ENCODE assay signal across 8 cellular contexts in the genomic region with DNA sequence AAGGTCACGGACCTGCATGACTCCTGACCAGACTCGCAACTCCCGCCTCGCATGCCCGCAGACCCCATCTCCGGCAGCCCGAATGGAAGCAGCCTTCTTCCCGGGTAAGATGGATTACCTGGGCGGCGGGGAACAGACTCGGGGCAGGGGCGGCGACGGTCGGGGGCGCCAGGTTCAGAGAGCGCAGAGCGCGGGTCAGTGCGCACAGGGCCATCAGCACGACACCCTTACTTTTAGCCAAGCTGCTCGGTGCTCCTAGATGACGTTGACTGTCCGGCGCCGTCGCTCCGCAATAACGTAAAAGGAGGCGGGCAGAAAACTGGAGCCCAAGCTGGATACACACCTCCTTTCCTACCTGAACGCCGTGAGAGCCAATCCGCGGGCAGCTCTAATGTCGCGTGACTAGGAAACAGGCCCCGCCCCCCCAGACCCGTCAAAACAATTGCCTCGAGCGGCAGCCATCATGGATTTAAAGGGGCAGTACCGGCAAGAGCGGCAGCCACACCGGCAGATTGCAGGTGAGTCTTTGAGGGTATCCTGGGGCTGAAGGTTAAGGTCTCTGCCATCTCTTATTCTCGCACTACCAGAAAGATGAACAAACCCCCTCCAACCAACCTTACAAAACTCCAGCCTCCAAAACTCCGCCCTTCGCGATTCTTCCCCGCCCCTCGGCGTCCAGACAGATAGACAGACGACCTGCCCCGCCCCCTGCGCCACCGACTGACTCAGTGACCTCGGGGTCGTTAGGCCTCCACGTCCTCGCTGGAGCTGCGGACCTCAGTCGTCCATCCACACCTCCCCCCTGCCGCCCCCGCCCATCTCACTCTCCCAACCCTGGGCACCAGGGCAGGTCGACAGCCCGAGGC.
A peak's percentile ranks its signal among the peaks of the same experiment; 100 is the strongest.
DNase-seq lines count a peak whose midpoint lies in the region; ATAC-seq and FAIRE-seq lines count a peak whose summit lies in the region.

A gene (plus strand): TSS at position 464 of the 866 bp plus-strand sequence. CDS start 1,705 bp downstream, outside the sequence.
A gene (minus strand): TSS at position 267 of the 866 bp plus-strand sequence. CDS start 53 bp downstream, at position 214.

- peak; percentile 61 for FAIRE-seq in islet of Langerhans (lab: Jason Lieb, UNC)

- DNase-seq in AG08396 (ENCODE audit: low spot score), result peak; percentile 98
- peak; percentile 95 for DNase-seq in NCI-H345 treated with DMSO at 0.1 percent for 48 hours (lab: John Stamatoyannopoulos, UW; ENCODE audit: unreplicated experiment)
- DNase-seq in activated CD4-positive, CD25-positive, alpha-beta regulatory T cell treated with anti-CD3 and anti-CD28 coated beads, Interleukin-2, amount 50 U/mL, for 16 hours (ENCODE audit: low read depth, low spot score), result peak; percentile 96
- DNase-seq in cerebellar cortex (ENCODE audit: low spot score), result peak; percentile 100
- peak; percentile 96 for DNase-seq in stimulated activated CD4-positive, alpha-beta T cell treated with anti-CD3 and anti-CD28 coated beads, Interleukin-12 subunit alpha, Interleukin-12 subunit beta, amount 100 ng/mL, for 4 hours

- ATAC-seq in GM19023 (IDR thresholded peaks at IDR 0.05; ENCODE audit: unreplicated experiment) (peak; percentile 89), HG03280 (IDR thresholded peaks at IDR 0.05; ENCODE audit: unreplicated experiment) (peak; percentile 88)

Comparison
In these comparisons a context has a peak if more than half of its experiments do, and no peak if none do; other contexts are left out.
1. Peak in every context shown above with its lines: DNase-seq and ATAC-seq.